In genomic region chr5:98916540-98916939, GRCh38 we compare ENCODE assay signal across 19 cellular contexts.
"Had no signal": no experiment of that assay in that cellular context is flagged by ENCODE, and none has a peak within 500 bp of the region (broad histone marks: within the 10 kb centered on the region; RNA-seq: fewer than 3 reads in every experiment).

No MANE protein-coding gene starts in this region.

- ATAC-seq: esophagus mucosa, heart right ventricle, left lung had no signal

- H3K9me3 ChIP-seq: heart right ventricle, left lung, prostate gland, right atrium auricular region, tibial nerve had no signal

- H3K27me3 Mint-ChIP-seq: activated naive CD4-positive, alpha-beta T cell treated with anti-CD3 and anti-CD28 coated beads, Interleukin-2, amount 10 ng/mL, durations not matched to agents 7 days and 5 days; stimulated activated naive CD8-positive, alpha-beta T cell treated with anti-CD3 and anti-CD28 coated beads, Interleukin-15, Interleukin-2, amounts not matched to agents 100 ng/mL and 50 ng/mL, for 24 hours had no signal

- H3K4me1 ChIP-seq: prostate gland had no signal

- H3K27ac Mint-ChIP-seq: activated naive CD4-positive, alpha-beta T cell treated with anti-CD3 and anti-CD28 coated beads, Interleukin-2, amount 10 ng/mL, durations not matched to agents 7 days and 5 days; neural progenitor cell; stimulated activated naive CD8-positive, alpha-beta T cell treated with anti-CD3 and anti-CD28 coated beads, Interleukin-15, Interleukin-2, amounts not matched to agents 100 ng/mL and 50 ng/mL, for 24 hours had no signal

- H3K27me3 ChIP-seq: heart right ventricle, left lung, neural progenitor cell, right atrium auricular region, tibial nerve had no signal

- H3K36me3 ChIP-seq: prostate gland had no signal

- H3K4me3 ChIP-seq: heart right ventricle, left lung, neural progenitor cell, prostate gland, right atrium auricular region, tibial nerve had no signal

- H3K27ac ChIP-seq: heart right ventricle, left lung, neural progenitor cell, prostate gland, right atrium auricular region, tibial nerve had no signal

- H3K4me3 Mint-ChIP-seq: activated naive CD4-positive, alpha-beta T cell treated with anti-CD3 and anti-CD28 coated beads, Interleukin-2, amount 10 ng/mL, durations not matched to agents 7 days and 5 days; neural progenitor cell; stimulated activated naive CD8-positive, alpha-beta T cell treated with anti-CD3 and anti-CD28 coated beads, Interleukin-15, Interleukin-2, amounts not matched to agents 100 ng/mL and 50 ng/mL, for 24 hours had no signal

- H3K9me3 Mint-ChIP-seq: activated naive CD4-positive, alpha-beta T cell treated with anti-CD3 and anti-CD28 coated beads, Interleukin-2, amount 10 ng/mL, durations not matched to agents 7 days and 5 days; activated T-helper 2 cell treated with anti-CD3 and anti-CD28 coated beads, Interferon-gamma antibody, Interleukin-2, Interleukin-4, amounts not matched to agents 10 μg/mL and 5 μg/mL and 100 μg/mL, durations not matched to agents 14 hours and 24 hours and 36 hours; neural progenitor cell; stimulated activated naive CD8-positive, alpha-beta T cell treated with anti-CD3 and anti-CD28 coated beads, Interleukin-15, Interleukin-2, amounts not matched to agents 100 ng/mL and 50 ng/mL, for 24 hours had no signal

- DNase-seq: activated CD4-positive, alpha-beta T cell treated with anti-CD3 and anti-CD28 coated beads for 48 hours; activated CD4-positive, CD25-positive, alpha-beta regulatory T cell; activated CD8-positive, alpha-beta memory T cell treated with anti-CD3 and anti-CD28 coated beads, Interleukin-2, amount 50 U/mL, for 48 hours; activated naive CD4-positive, alpha-beta T cell treated with anti-CD3 and anti-CD28 coated beads, Interleukin-2, amount 10 ng/mL, durations not matched to agents 7 days and 5 days; cerebellar nuclear complex; cortex of kidney; effector CD4-positive, alpha-beta T cell; heart right ventricle; left lung; stimulated activated CD4-positive, alpha-beta T cell treated with anti-CD3 and anti-CD28 coated beads, Interleukin-2, amount 100 ng/mL, for 24 hours; T-helper 1 cell; T1000 had no signal
